26 cellular contexts compared by ENCODE assay signal in the genomic region with DNA sequence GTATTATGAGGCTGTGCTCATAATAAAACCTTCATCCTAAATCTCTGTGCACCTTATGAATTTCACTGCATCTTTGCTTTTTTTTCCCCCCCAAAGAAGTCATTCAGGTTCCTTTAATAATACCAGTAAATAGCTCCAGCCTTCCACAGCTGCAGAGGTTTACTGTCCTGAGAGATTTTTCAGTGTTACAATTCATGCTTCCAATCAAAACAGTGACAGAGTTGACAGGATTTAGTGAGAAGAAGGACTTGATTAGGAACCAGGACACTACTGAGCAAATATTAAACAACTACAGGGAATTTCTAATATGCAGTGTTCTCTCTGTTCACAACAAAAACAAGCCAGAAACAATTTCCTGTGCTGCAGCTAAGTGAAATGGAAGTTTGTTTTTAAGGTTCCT.
A peak's percentile ranks its signal among the peaks of the same experiment; 100 is the strongest.
DNase-seq lines count a peak whose midpoint lies in the region; ATAC-seq, FAIRE-seq and TF ChIP-seq lines count a peak whose summit lies in the region.
"Had no signal": no experiment of that assay in that cellular context is flagged by ENCODE, and none has a peak within 500 bp of the region (broad histone marks: within the 10 kb centered on the region; RNA-seq: fewer than 3 reads in every experiment).

No MANE protein-coding gene starts in this region.

- peak overlapping the region; percentile 68 to 71 for H3K27ac ChIP-seq in uterus
- H3K27ac ChIP-seq: left lung had no signal

- TF ChIP-seq CTCF in brain (conservative IDR thresholded peaks at IDR 0.05) (no peak), mesothelial cell of epicardium (IDR thresholded peaks at IDR 0.05; ENCODE audit: unreplicated experiment) (no peak), uterus (IDR thresholded peaks at IDR 0.05) (no peak)

- peaks cover 46% of the 10 kb centered on the region for H3K4me1 Mint-ChIP-seq in activated CD4-positive, alpha-beta T cell treated with anti-CD3 and anti-CD28 coated beads, Interleukin-2, amount 10 ng/mL, durations not matched to agents 7 days and 5 days
- peaks cover 44% of the 10 kb centered on the region for H3K4me1 Mint-ChIP-seq in brain
- H3K4me1 Mint-ChIP-seq in mesothelial cell of epicardium, result peaks cover 78% of the 10 kb centered on the region

- no peaks in the 10 kb centered on the region for H3K27me3 ChIP-seq in uterus
- H3K27me3 ChIP-seq: gastroesophageal sphincter, left lung had no signal

- no peak overlapping the region for H3K4me3 ChIP-seq in uterus
- H3K4me3 ChIP-seq: gastroesophageal sphincter, left lung had no signal

- H3K36me3 ChIP-seq in uterus, result no peaks in the 10 kb centered on the region
- H3K36me3 ChIP-seq: gastroesophageal sphincter, left lung had no signal

- no peaks in the 10 kb centered on the region for H3K9me3 ChIP-seq in uterus
- H3K9me3 ChIP-seq: gastroesophageal sphincter, left lung had no signal

- intact Hi-C loops in uterus (cut with DNase I; ENCODE audit: low total_unique reads), result no loop called here

- ATAC-seq in HG03432 (IDR thresholded peaks at IDR 0.05; ENCODE audit: unreplicated experiment), result no peak
- ATAC-seq: left lung, PC-3 had no signal

- no peak for TF ChIP-seq POLR2A in uterus (IDR thresholded peaks at IDR 0.05)

- H3K4me3 Mint-ChIP-seq in activated CD4-positive, alpha-beta T cell treated with anti-CD3 and anti-CD28 coated beads, Interleukin-2, amount 10 ng/mL, durations not matched to agents 7 days and 5 days, result no peak overlapping the region
- H3K4me3 Mint-ChIP-seq in brain, result no peak overlapping the region
- no peak overlapping the region for H3K4me3 Mint-ChIP-seq in mesothelial cell of epicardium
- H3K4me3 Mint-ChIP-seq: CD8-positive, alpha-beta memory T cell; dendritic cell treated with granulocyte-macrophage colony-stimulating factor and Interleukin-4, amounts not matched to agents 40 ng/mL and 50 ng/mL, for 4 days; naive B cell had no signal

- H3K36me3 Mint-ChIP-seq in activated CD4-positive, alpha-beta T cell treated with anti-CD3 and anti-CD28 coated beads, Interleukin-2, amount 10 ng/mL, durations not matched to agents 7 days and 5 days (ENCODE audit: low read depth), result peaks cover 5% of the 10 kb centered on the region
- H3K36me3 Mint-ChIP-seq in brain, result no peaks in the 10 kb centered on the region
- H3K36me3 Mint-ChIP-seq in mesothelial cell of epicardium, result no peaks in the 10 kb centered on the region

- H3K9me3 Mint-ChIP-seq in activated CD4-positive, alpha-beta T cell treated with anti-CD3 and anti-CD28 coated beads, Interleukin-2, amount 10 ng/mL, durations not matched to agents 7 days and 5 days, result no peaks in the 10 kb centered on the region
- H3K9me3 Mint-ChIP-seq in brain, result no peaks in the 10 kb centered on the region
- H3K9me3 Mint-ChIP-seq in mesothelial cell of epicardium, result no peaks in the 10 kb centered on the region

- POLR2A ChIA-PET in activated CD4-positive, alpha-beta T cell treated with anti-CD3 and anti-CD28 coated beads, Interleukin-2, amount 10 ng/mL, durations not matched to agents 7 days and 5 days (lab: Charles Lee), result no interaction called here

- H3K4me1 ChIP-seq in uterus, result no peaks in the 10 kb centered on the region

- CTCF ChIA-PET in activated CD4-positive, alpha-beta T cell treated with anti-CD3 and anti-CD28 coated beads, Interleukin-2, amount 10 ng/mL, durations not matched to agents 7 days and 5 days (lab: Charles Lee), result interaction anchor here (0.9 to 1.7 kb wide), 2 partner anchors 11 to 12 kb away, joined by 3 to 4 read pairs; no protein-coding TSS in a partner anchor

- FAIRE-seq in HTR-8/SVneo (lab: Jason Lieb, UNC), result no peak
- FAIRE-seq: H54 had no signal

- peak overlapping the region; percentile 60 for H3K27ac Mint-ChIP-seq in activated CD4-positive, alpha-beta T cell treated with anti-CD3 and anti-CD28 coated beads, Interleukin-2, amount 10 ng/mL, durations not matched to agents 7 days and 5 days
- H3K27ac Mint-ChIP-seq in brain (peak overlapping the region in 3 of 5 experiments; percentile 18 to 81 (median 44)), mesothelial cell of epicardium (peak overlapping the region; percentile 66)
- H3K27ac Mint-ChIP-seq: CD8-positive, alpha-beta memory T cell; dendritic cell treated with granulocyte-macrophage colony-stimulating factor and Interleukin-4, amounts not matched to agents 40 ng/mL and 50 ng/mL, for 4 days had no signal

- H3K27me3 Mint-ChIP-seq in activated CD4-positive, alpha-beta T cell treated with anti-CD3 and anti-CD28 coated beads, Interleukin-2, amount 10 ng/mL, durations not matched to agents 7 days and 5 days, result no peaks in the 10 kb centered on the region
- H3K27me3 Mint-ChIP-seq in brain (peaks cover 3% of the 10 kb centered on the region), mesothelial cell of epicardium (ENCODE audit: low read depth) (no peaks in the 10 kb centered on the region)
- H3K27me3 Mint-ChIP-seq: CD8-positive, alpha-beta memory T cell; dendritic cell treated with granulocyte-macrophage colony-stimulating factor and Interleukin-4, amounts not matched to agents 40 ng/mL and 50 ng/mL, for 4 days; naive B cell had no signal

- DNase-seq in activated CD4-positive, alpha-beta T cell treated with anti-CD3 and anti-CD28 coated beads, Interleukin-2, amount 10 ng/mL, durations not matched to agents 7 days and 5 days, result no peak
- DNase-seq in activated CD4-positive, alpha-beta T cell treated with anti-CD3 and anti-CD28 coated beads for 1 hour, result no peak
- DNase-seq in mesothelial cell of epicardium (ENCODE audit: low spot score in 2 of 2, unreplicated experiment in 2 of 2) (no peak), uterus (no peak), amygdala (lab: John Stamatoyannopoulos, UW) (no peak), HTR-8/SVneo (ENCODE audit: insufficient read length, low spot score) (no peak)
- DNase-seq: 8988T; activated CD4-positive, alpha-beta T cell treated with anti-CD3 and anti-CD28 coated beads, Interleukin-2, amount 50 U/mL, for 1 hour; activated naive CD4-positive, alpha-beta T cell treated with anti-CD3 and anti-CD28 coated beads, Interleukin-2, amount 50 U/mL, for 16 hours; anterior cingulate cortex; CD8-positive, alpha-beta memory T cell; central memory CD4-positive, alpha-beta T cell; left lung; naive B cell; NCI-H1105; NCI-H1930; NCI-H526; NK-92 treated with Interleukin-12 subunit alpha and Interleukin-12 subunit beta, amount 100 ng/mL, for 24 hours; occipital lobe; PC-3; T-helper 9 cell had no signal
